In genomic region chr6:41430875-41431274, GRCh38 we compare ENCODE assay signal across 13 cellular contexts.
A peak's percentile ranks its signal among the peaks of the same experiment; 100 is the strongest.
DNase-seq lines count a peak whose midpoint lies in the region; ATAC-seq and TF ChIP-seq lines count a peak whose summit lies in the region.
"Had no signal": no experiment of that assay in that cellular context is flagged by ENCODE, and none has a peak within 500 bp of the region (broad histone marks: within the 10 kb centered on the region; RNA-seq: fewer than 3 reads in every experiment).

No MANE protein-coding gene starts in this region.

- H3K9me3 ChIP-seq in PC-9 (ENCODE audit: insufficient read depth, low read depth) (no peaks in the 10 kb centered on the region), subcutaneous abdominal adipose tissue (ENCODE audit: control insufficient read depth in 5 of 5, low read length in 5 of 5) (no peaks in the 10 kb centered on the region), BE2C (no peaks in the 10 kb centered on the region)
- H3K9me3 ChIP-seq: upper lobe of right lung had no signal

- no peaks in the 10 kb centered on the region for H3K79me2 ChIP-seq in PC-9 (ENCODE audit: low read depth)

- CTCF ChIA-PET in PC-9 (lab: Charles Lee): no interaction called here

- POLR2A ChIA-PET in PC-9 (lab: Charles Lee; ENCODE audit: unreplicated experiment): interaction anchor here (0.6 kb wide), 2 partner anchors 150 to 859 kb away, joined by 5 to 10 read pairs; no protein-coding TSS in a partner anchor

- DNase-seq in H4 (ENCODE audit: low spot score) (peak; percentile 72), PC-9 (peak; percentile 35 to 56), epithelial cell of prostate (ENCODE audit: low read depth, low spot score) (peak; percentile 5), BE2C (no peak), NCI-H2227 treated with DMSO at 0.1 percent for 48 hours (lab: John Stamatoyannopoulos, UW) (no peak)
- DNase-seq: activated CD4-positive, alpha-beta T cell treated with anti-CD3 and anti-CD28 coated beads, Interleukin-2, amount 10 ng/mL, durations not matched to agents 7 days and 5 days; activated gamma-delta T cell; DMS79 treated with DMSO at 0.1 percent for 48 hours; NCI-H524 treated with DMSO at 0.1 percent for 48 hours; retina; upper lobe of right lung had no signal

- H3K27ac ChIP-seq in PC-9 (no peak overlapping the region), epithelial cell of prostate (no peak overlapping the region), subcutaneous abdominal adipose tissue (ENCODE audit: low read depth, low read length) (peak overlapping the region; percentile 81)
- H3K27ac ChIP-seq: upper lobe of right lung had no signal

- intact Hi-C loops in PC-9 (cut with micrococcal nuclease; ENCODE audit: unreplicated experiment): no loop called here

- no peaks in the 10 kb centered on the region; the same call in 1 of the 2 replicates for H3F3A ChIP-seq in PC-9 (ENCODE audit: insufficient read depth, low read depth)

- peak overlapping the region in 2 of 5 donors; percentile 16 to 63 for H3K9ac ChIP-seq in subcutaneous abdominal adipose tissue (ENCODE audit: low read length in 5 of 5)

- no peaks in the 10 kb centered on the region for H3K36me3 ChIP-seq in PC-9 (ENCODE audit: low read depth)
- no peaks in the 10 kb centered on the region for H3K36me3 ChIP-seq in subcutaneous abdominal adipose tissue (ENCODE audit: control insufficient read depth in 5 of 5, insufficient read depth in 5 of 5, low read length in 5 of 5)
- no peaks in the 10 kb centered on the region for H3K36me3 ChIP-seq in BE2C
- H3K36me3 ChIP-seq: upper lobe of right lung had no signal

- no peak for ATAC-seq in HG03469 (IDR thresholded peaks at IDR 0.05; ENCODE audit: unreplicated experiment)
- ATAC-seq: upper lobe of right lung had no signal

- no peak overlapping the region for H2AFZ ChIP-seq in PC-9

- TF ChIP-seq CTCF in PC-9 (conservative IDR thresholded peaks at IDR 0.05): no peak
- TF ChIP-seq CTCF in BE2C (IDR thresholded peaks at IDR 0.05; ENCODE audit: low read depth, low read length): no peak

- H3K27me3 ChIP-seq in PC-9 (ENCODE audit: insufficient read depth, low read depth): 0 out of 2 replicates have a peak, but pooled peaks cover 11% of the 10 kb centered on the region
- peaks cover 0 to 10% (median 3%) of the 10 kb centered on the region in 5 donors for H3K27me3 ChIP-seq in subcutaneous abdominal adipose tissue (ENCODE audit: control insufficient read depth in 5 of 5, insufficient read depth in 4 of 5, low read length in 5 of 5)
- H3K27me3 ChIP-seq in BE2C: peaks cover 51% of the 10 kb centered on the region

- H3K4me3 ChIP-seq in PC-9: no peak overlapping the region
- no peak overlapping the region for H3K4me3 ChIP-seq in subcutaneous abdominal adipose tissue (ENCODE audit: low read depth in 1 of 5, low read length in 5 of 5)
- H3K4me3 ChIP-seq in BE2C (ENCODE audit: low read depth, low read length): no peak overlapping the region
- H3K4me3 ChIP-seq: upper lobe of right lung had no signal

- H3K4me1 ChIP-seq in PC-9 (replicated peaks; ENCODE audit: insufficient read depth): peaks cover 14% of the 10 kb centered on the region
- H3K4me1 ChIP-seq in subcutaneous abdominal adipose tissue (ENCODE audit: control insufficient read depth in 5 of 5, insufficient read depth in 5 of 5, low read length in 5 of 5): peaks cover 4 to 49% (median 44%) of the 10 kb centered on the region in 5 donors
- no peaks in the 10 kb centered on the region for H3K4me1 ChIP-seq in BE2C

- no peak overlapping the region for H3K4me2 ChIP-seq in PC-9

- H4K20me1 ChIP-seq in PC-9 (ENCODE audit: insufficient read depth): no peaks in the 10 kb centered on the region

- no peaks in the 10 kb centered on the region for H3K9me2 ChIP-seq in PC-9 (ENCODE audit: insufficient read depth)

- BruUV-seq in PC-9 (replicated peaks; lab: Mats Ljungman, UMichigan): no TSS peak

Comparison
In these comparisons a context has a peak if more than half of its experiments do, and no peak if none do; other contexts are left out.
1. DNase-seq: peak in H4 (single experiment), PC-9 (2 of 2) and epithelial cell of prostate (single experiment); none in BE2C (single experiment) and NCI-H2227 treated with DMSO at 0.1 percent for 48 hours (single experiment).